Comparison of ENCODE assay signal across 9 cellular contexts in genomic region chr15:33022629-33023028, GRCh38.
DNase-seq lines count a peak whose midpoint lies in the region; TF ChIP-seq lines count a peak whose summit lies in the region.
"Had no signal": no experiment of that assay in that cellular context is flagged by ENCODE, and none has a peak within 500 bp of the region (broad histone marks: within the 10 kb centered on the region; RNA-seq: fewer than 3 reads in every experiment).

No MANE protein-coding gene starts in this region.

- peaks cover 0 to 2% (median 0%) of the 10 kb centered on the region in 8 donors for H3K9me3 Mint-ChIP-seq in CD4-positive, alpha-beta memory T cell

- peak overlapping the region in 1 of 8 donors; percentile 31 for H3K4me3 Mint-ChIP-seq in CD4-positive, alpha-beta memory T cell

- POLR2A ChIA-PET in CD4-positive, alpha-beta memory T cell (lab: Charles Lee; ENCODE audit: partially characterized antibody), result interaction anchor here (0.6 kb wide), 1 partner anchor 82 kb away, joined by 3 read pairs; no protein-coding TSS in a partner anchor

- no peaks in the 10 kb centered on the region for H3K9me3 ChIP-seq in CD4-positive, alpha-beta memory T cell (ENCODE audit: control insufficient read depth in 1 of 2, low read length in 2 of 2)
- H3K9me3 ChIP-seq: neutrophil had no signal

- no peaks in the 10 kb centered on the region for H3K27me3 ChIP-seq in CD4-positive, alpha-beta memory T cell (ENCODE audit: insufficient read depth, low read length)
- H3K27me3 ChIP-seq: neutrophil had no signal

- H3K27ac ChIP-seq in CD4-positive, alpha-beta memory T cell (ENCODE audit: low read depth, low read length), result no peak overlapping the region
- H3K27ac ChIP-seq: neutrophil had no signal

- DNase-seq in AG09319 (ENCODE audit: extremely low read depth, low read depth), result peak; percentile 41
- peak; percentile 4 for DNase-seq in KBM-7
- peak; percentile 7 for DNase-seq in cerebellar cortex (ENCODE audit: low spot score)
- DNase-seq in lower leg skin (ENCODE audit: low spot score in 2 of 2), result peak; percentile 62 to 92
- DNase-seq in OCI-M2 (lab: John Stamatoyannopoulos, UW; ENCODE audit: unreplicated experiment), result no peak
- DNase-seq in activated CD4-positive, CD25-positive, alpha-beta regulatory T cell (lab: John Stamatoyannopoulos, UW), result no peak
- DNase-seq in CD4-positive, alpha-beta memory T cell, result no peak
- no peak for DNase-seq in NCI-H526 treated with DMSO at 0.1 percent for 48 hours (lab: John Stamatoyannopoulos, UW)

- TF ChIP-seq CTCF in AG09319 (IDR thresholded peaks at IDR 0.05; ENCODE audit: low read depth, low read length) (no peak), lower leg skin (IDR thresholded peaks at IDR 0.05) (no peak)

- no peak overlapping the region for H3K4me3 ChIP-seq in lower leg skin (ENCODE audit: low read depth, poor library complexity, severe bottlenecking)
- H3K4me3 ChIP-seq in CD4-positive, alpha-beta memory T cell (ENCODE audit: low read length in 2 of 2), result no peak overlapping the region

- H3K36me3 Mint-ChIP-seq in CD4-positive, alpha-beta memory T cell, result no peaks in the 10 kb centered on the region

- intact Hi-C loops in lower leg skin (cut with DNase I; ENCODE audit: low total_unique reads), result no loop called here
- intact Hi-C loops in CD4-positive, alpha-beta memory T cell (cut with micrococcal nuclease), result no loop called here

- in situ Hi-C loops in KBM-7 (cut with MboI; ENCODE audit: low pct_unique_long_range_greater_than_20kb, low sequenced_read_pairs), result no loop called here

- no peak for TF ChIP-seq POLR2A in lower leg skin (IDR thresholded peaks at IDR 0.05)

- no peaks in the 10 kb centered on the region for H3K27me3 Mint-ChIP-seq in CD4-positive, alpha-beta memory T cell

- no peaks in the 10 kb centered on the region for H3K4me1 ChIP-seq in CD4-positive, alpha-beta memory T cell (ENCODE audit: insufficient read depth, low read length)

- peak overlapping the region in 2 of 7 donors; percentile 12 to 64 for H3K27ac Mint-ChIP-seq in CD4-positive, alpha-beta memory T cell

- no peaks in the 10 kb centered on the region for H3K36me3 ChIP-seq in CD4-positive, alpha-beta memory T cell (ENCODE audit: insufficient read depth, low read length)
- H3K36me3 ChIP-seq: neutrophil had no signal

- WGBS in lower leg skin, 2 donors, result 21 to 27% methylated on average over 2 of the region's 2 CpGs

- CTCF ChIA-PET in CD4-positive, alpha-beta memory T cell (lab: Charles Lee; ENCODE audit: partially characterized antibody), result no interaction called here

- H3K4me1 Mint-ChIP-seq in CD4-positive, alpha-beta memory T cell, result peaks cover 0 to 26% (median 0%) of the 10 kb centered on the region in 4 donors

Comparison
In these comparisons a context has a peak if more than half of its experiments do, and no peak if none do; other contexts are left out.
1. DNase-seq: peak in AG09319 (single experiment), KBM-7 (single experiment), cerebellar cortex (single experiment) and lower leg skin (2 of 2); none in OCI-M2 (single experiment), activated CD4-positive, CD25-positive, alpha-beta regulatory T cell (0 of 4), CD4-positive, alpha-beta memory T cell (0 of 5) and NCI-H526 treated with DMSO at 0.1 percent for 48 hours (single experiment).